17 cellular contexts compared by ENCODE assay signal in genomic region chr20:46820682-46821081, GRCh38.
DNase-seq lines count a peak whose midpoint lies in the region; ATAC-seq and TF ChIP-seq lines count a peak whose summit lies in the region.
"Had no signal": no experiment of that assay in that cellular context is flagged by ENCODE, and none has a peak within 500 bp of the region (broad histone marks: within the 10 kb centered on the region; RNA-seq: fewer than 3 reads in every experiment).

No MANE protein-coding gene starts in this region.

- H3K36me3 Mint-ChIP-seq in MCF 10A (ENCODE audit: insufficient read depth, unreplicated experiment): no peaks in the 10 kb centered on the region
- no peaks in the 10 kb centered on the region for H3K36me3 Mint-ChIP-seq in activated CD4-positive, alpha-beta T cell treated with anti-CD3 and anti-CD28 coated beads, Interleukin-2, amount 10 ng/mL, durations not matched to agents 24 days and 14 days (ENCODE audit: low read depth)
- H3K36me3 Mint-ChIP-seq: activated naive CD8-positive, alpha-beta T cell; CD4-positive, CD25-positive, alpha-beta regulatory T cell had no signal

- TF ChIP-seq POLR2A in stomach (IDR thresholded peaks at IDR 0.05): no peak

- H3K4me1 Mint-ChIP-seq in MCF 10A (ENCODE audit: insufficient read depth, unreplicated experiment): no peaks in the 10 kb centered on the region
- no peaks in the 10 kb centered on the region for H3K4me1 Mint-ChIP-seq in activated CD4-positive, alpha-beta T cell treated with anti-CD3 and anti-CD28 coated beads, Interleukin-2, amount 10 ng/mL, durations not matched to agents 24 days and 14 days
- H3K4me1 Mint-ChIP-seq: CD4-positive, CD25-positive, alpha-beta regulatory T cell had no signal

- no peaks in the 10 kb centered on the region for H4K20me1 ChIP-seq in mammary epithelial cell (ENCODE audit: insufficient read depth, low read length)

- no peak overlapping the region for H2AFZ ChIP-seq in mammary epithelial cell (ENCODE audit: low read depth, low read length)

- in situ Hi-C loops in mammary epithelial cell (cut with MboI; ENCODE audit: low sequenced_read_pairs in 2 of 2): no loop called here

- CTCF ChIA-PET in mammary epithelial cell (lab: Charles Lee; ENCODE audit: low non-redundant PET): no interaction called here
- CTCF ChIA-PET in MCF 10A (lab: Yijun Ruan, JAX): no interaction called here

- dilution Hi-C loops in mammary epithelial cell (cut with HindIII; ENCODE audit: low sequenced_read_pairs): no loop called here

- H3K27me3 Mint-ChIP-seq in MCF 10A (ENCODE audit: insufficient read depth, unreplicated experiment): peaks cover 40% of the 10 kb centered on the region
- H3K27me3 Mint-ChIP-seq in activated CD4-positive, alpha-beta T cell treated with anti-CD3 and anti-CD28 coated beads, Interleukin-2, amount 10 ng/mL, durations not matched to agents 24 days and 14 days: peaks cover 16% of the 10 kb centered on the region

- H3K4me2 ChIP-seq in mammary epithelial cell (ENCODE audit: insufficient read depth, low read depth, low read length): no peak overlapping the region

- H3K27ac ChIP-seq in mammary epithelial cell (ENCODE audit: insufficient read depth, low read depth, low read length) (no peak overlapping the region), RWPE2 (ENCODE audit: poor library complexity, severe bottlenecking) (no peak overlapping the region), stomach (no peak overlapping the region)
- H3K27ac ChIP-seq: RWPE1 had no signal

- H3K9ac ChIP-seq in mammary epithelial cell (ENCODE audit: insufficient read depth, low read length): no peak overlapping the region

- peaks cover 4% of the 10 kb centered on the region for H3K9me3 Mint-ChIP-seq in MCF 10A (ENCODE audit: unreplicated experiment)
- H3K9me3 Mint-ChIP-seq in activated CD4-positive, alpha-beta T cell treated with anti-CD3 and anti-CD28 coated beads, Interleukin-2, amount 10 ng/mL, durations not matched to agents 24 days and 14 days: no peaks in the 10 kb centered on the region

- TF ChIP-seq CTCF in mammary epithelial cell (conservative IDR thresholded peaks at IDR 0.05 in 1 of 2, IDR thresholded peaks at IDR 0.05 in 1 of 2; ENCODE audit: extremely low read depth in 1 of 2, insufficient read depth in 1 of 2, low read depth in 1 of 2, low read length in 2 of 2): no peak
- no peak for TF ChIP-seq CTCF in MCF 10A (IDR thresholded peaks at IDR 0.05; ENCODE audit: unreplicated experiment)
- TF ChIP-seq CTCF in RWPE2 (IDR thresholded peaks at IDR 0.05; ENCODE audit: poor library complexity, severe bottlenecking): peak; percentile 44
- peak; percentile 17 for TF ChIP-seq CTCF in fibroblast of mammary gland (conservative IDR thresholded peaks at IDR 0.05; ENCODE audit: control insufficient read depth, insufficient read depth, low read depth, low read length)
- TF ChIP-seq CTCF in stomach (IDR thresholded peaks at IDR 0.05): peak in 1 of 7 experiments; percentile 22

- BruUV-seq in mammary epithelial cell (replicated peaks; lab: Mats Ljungman, UMichigan) (no TSS peak), MCF 10A (replicated peaks; lab: Mats Ljungman, UMichigan) (no TSS peak)

- H3K27me3 ChIP-seq in mammary epithelial cell (ENCODE audit: insufficient read depth, low read length) (no peaks in the 10 kb centered on the region), RWPE2 (ENCODE audit: insufficient read depth, poor library complexity, severe bottlenecking) (no peaks in the 10 kb centered on the region), stomach (peaks cover 0 to 18% (median 0%) of the 10 kb centered on the region in 3 donors)

- H3K4me1 ChIP-seq in mammary epithelial cell (ENCODE audit: insufficient read depth, low read length) (no peaks in the 10 kb centered on the region), RWPE2 (ENCODE audit: insufficient read depth, poor library complexity, severe bottlenecking) (peaks cover 2% of the 10 kb centered on the region), stomach (no peaks in the 10 kb centered on the region)

- DNase-seq in mammary epithelial cell: peak; percentile 10
- no peak for DNase-seq in MCF 10A (ENCODE audit: unreplicated experiment)
- no peak for DNase-seq in RWPE2 (ENCODE audit: low spot score)
- DNase-seq in fibroblast of mammary gland (ENCODE audit: low read depth): no peak
- peak; percentile 30 for DNase-seq in stomach
- DNase-seq in activated CD4-positive, alpha-beta T cell treated with anti-CD3 and anti-CD28 coated beads, Interleukin-2, amount 10 ng/mL, durations not matched to agents 24 days and 14 days: no peak
- DNase-seq in putamen (ENCODE audit: low spot score): no peak
- DNase-seq: ACHN; activated CD4-positive, alpha-beta T cell treated with anti-CD3 and anti-CD28 coated beads, Interleukin-2, amount 50 U/mL, for 48 hours; activated T-cell treated with anti-CD3 and anti-CD28 coated beads, Interleukin-2, amount 50 U/mL, for 24 hours; CD4-positive, CD25-positive, alpha-beta regulatory T cell; HFFc6; NCI-H2029; occipital lobe had no signal

- POLR2A ChIA-PET in MCF 10A (lab: Yijun Ruan, JAX): interaction anchor here (0.6 kb wide), 1 partner anchor 375 kb away, joined by 3 read pairs; no protein-coding TSS in a partner anchor

- no peak overlapping the region for H3K27ac Mint-ChIP-seq in MCF 10A (ENCODE audit: low read depth, unreplicated experiment)
- H3K27ac Mint-ChIP-seq in activated CD4-positive, alpha-beta T cell treated with anti-CD3 and anti-CD28 coated beads, Interleukin-2, amount 10 ng/mL, durations not matched to agents 24 days and 14 days: no peak overlapping the region
- H3K27ac Mint-ChIP-seq: activated naive CD8-positive, alpha-beta T cell; activated T-cell treated with anti-CD3 and anti-CD28 coated beads, Interleukin-2, amount 50 U/mL, for 24 hours; CD4-positive, CD25-positive, alpha-beta regulatory T cell; HFFc6 had no signal

- H3K36me3 ChIP-seq in mammary epithelial cell (ENCODE audit: insufficient read depth, low read length) (no peaks in the 10 kb centered on the region), RWPE2 (ENCODE audit: low read depth) (no peaks in the 10 kb centered on the region), stomach (no peaks in the 10 kb centered on the region)

- H3K4me3 Mint-ChIP-seq in MCF 10A (ENCODE audit: unreplicated experiment): no peak overlapping the region
- no peak overlapping the region for H3K4me3 Mint-ChIP-seq in activated CD4-positive, alpha-beta T cell treated with anti-CD3 and anti-CD28 coated beads, Interleukin-2, amount 10 ng/mL, durations not matched to agents 24 days and 14 days
- H3K4me3 Mint-ChIP-seq: activated naive CD8-positive, alpha-beta T cell; activated T-cell treated with anti-CD3 and anti-CD28 coated beads, Interleukin-2, amount 50 U/mL, for 24 hours; CD4-positive, CD25-positive, alpha-beta regulatory T cell; HFFc6 had no signal

- no peak for TF ChIP-seq EP300 in stomach (IDR thresholded peaks at IDR 0.05)

- intact Hi-C loops in mammary epithelial cell (cut with micrococcal nuclease): no loop called here
- intact Hi-C loops in MCF 10A (cut with micrococcal nuclease): no loop called here
- intact Hi-C loops in stomach (cut with DNase I; ENCODE audit: low total_unique reads): no loop called here
- intact Hi-C loops in activated CD4-positive, alpha-beta T cell treated with anti-CD3 and anti-CD28 coated beads, Interleukin-2, amount 10 ng/mL, durations not matched to agents 24 days and 14 days (cut with micrococcal nuclease): no loop called here

- peak; percentile 87 for ATAC-seq in RWPE2 (ENCODE audit: low read depth)
- no peak for ATAC-seq in GM21576 (IDR thresholded peaks at IDR 0.05; ENCODE audit: unreplicated experiment)

- no peak overlapping the region for H3K4me3 ChIP-seq in mammary epithelial cell (replicated peaks in 1 of 3; ENCODE audit: insufficient read depth in 1 of 3, low read depth in 2 of 3, low read length in 3 of 3)
- H3K4me3 ChIP-seq in RWPE2 (ENCODE audit: severe bottlenecking): no peak overlapping the region
- H3K4me3 ChIP-seq in fibroblast of mammary gland (ENCODE audit: control insufficient read depth, low read depth, low read length): no peak overlapping the region
- H3K4me3 ChIP-seq in stomach: no peak overlapping the region

- H3K79me2 ChIP-seq in mammary epithelial cell (ENCODE audit: insufficient read depth, low read length): no peaks in the 10 kb centered on the region

- WGBS in mammary epithelial cell (ENCODE audit: low coverage, missing lambda C conversion rate): 71% methylated on average over 3 of the region's 3 CpGs
- WGBS in stomach, 5 donors: 19 to 74% (median 66%) methylated on average over 3 of the region's 3 CpGs

- peaks cover 4% of the 10 kb centered on the region for H3K9me3 ChIP-seq in mammary epithelial cell (replicated peaks; ENCODE audit: insufficient read depth, low read length)
- H3K9me3 ChIP-seq in RWPE2 (ENCODE audit: severe bottlenecking): no peaks in the 10 kb centered on the region
- H3K9me3 ChIP-seq in stomach: peaks cover 0 to 5% (median 2%) of the 10 kb centered on the region in 4 donors

Comparison
In these comparisons a context has a peak if more than half of its experiments do, and no peak if none do; other contexts are left out.
1. DNase-seq: peak in mammary epithelial cell (single experiment) and stomach (single experiment); none in MCF 10A (single experiment), RWPE2 (single experiment), fibroblast of mammary gland (single experiment), activated CD4-positive, alpha-beta T cell treated with anti-CD3 and anti-CD28 coated beads, Interleukin-2, amount 10 ng/mL, durations not matched to agents 24 days and 14 days (single experiment) and putamen (single experiment).
2. CTCF ChIP-seq: peak in RWPE2 (single experiment) and fibroblast of mammary gland (single experiment); none in mammary epithelial cell (0 of 2) and MCF 10A (single experiment).